26 cellular contexts compared by ENCODE assay signal in the genomic region with DNA sequence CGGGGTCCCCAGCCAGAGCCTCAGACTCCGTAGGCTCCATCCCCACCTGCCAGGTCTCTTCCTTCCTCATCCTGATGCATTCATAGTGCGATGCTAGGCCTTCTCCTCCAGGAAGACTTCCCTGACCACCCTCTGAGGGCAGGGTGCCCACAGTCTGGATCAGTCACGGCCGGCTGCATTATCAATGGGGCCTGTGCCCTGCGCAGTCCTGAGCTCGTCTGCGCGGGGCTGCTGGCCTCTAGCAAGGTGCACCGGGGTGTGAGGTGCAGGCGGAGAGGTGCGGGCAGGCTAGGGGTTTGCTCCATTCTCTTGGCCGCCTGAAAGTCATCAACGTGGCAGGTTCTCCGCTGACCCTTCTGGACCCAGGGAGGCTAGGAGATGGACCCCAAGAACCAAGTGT. TPM values are rescaled to one million over a fixed set of nuclear protein-coding genes. Genes with fewer than 3 reads are reported as not detected.
DNase-seq lines count a peak whose midpoint lies in the region; ATAC-seq, FAIRE-seq and TF ChIP-seq lines count a peak whose summit lies in the region.
"Had no signal": no experiment of that assay in that cellular context is flagged by ENCODE, and none has a peak within 500 bp of the region (broad histone marks: within the 10 kb centered on the region; RNA-seq: fewer than 3 reads in every experiment).

No MANE protein-coding gene starts in this region.

- BruUV-seq in HepG2 (replicated peaks; lab: Mats Ljungman, UMichigan) = no TSS peak

- in situ Hi-C loops in HepG2 (cut with HindIII; ENCODE audit: extremely low pct_ligation_motif_present, low pct_unique_long_range_greater_than_20kb) = no loop called here

- H3K9me3 ChIP-seq in right atrium auricular region (no peaks in the 10 kb centered on the region), HepG2 (ENCODE audit: low read length) (no peaks in the 10 kb centered on the region), spleen (no peaks in the 10 kb centered on the region), gastroesophageal sphincter (no peaks in the 10 kb centered on the region)
- H3K9me3 ChIP-seq: BLaER1 treated with 17β-estradiol and CSF1 and Interleukin-3, amounts not matched to agents 10 nM and 100 nM; SK-N-SH had no signal

- H3K4me1 ChIP-seq in right atrium auricular region = no peaks in the 10 kb centered on the region
- no peaks in the 10 kb centered on the region for H3K4me1 ChIP-seq in HepG2 (ENCODE audit: insufficient read depth, low read length)
- peaks cover 0 to 26% (median 12%) of the 10 kb centered on the region in 6 donors for H3K4me1 ChIP-seq in spleen
- H3K4me1 ChIP-seq in gastroesophageal sphincter = no peaks in the 10 kb centered on the region

- DNase-seq in Right ventricle myocardium inferior (ENCODE audit: missing footprints) = peak; percentile 62
- no peak for DNase-seq in right atrium auricular region (ENCODE audit: low spot score)
- DNase-seq in HepG2 (ENCODE audit: low spot score) = no peak
- peak; percentile 65 for DNase-seq in spleen
- no peak for DNase-seq in cortex of kidney (lab: John Stamatoyannopoulos, UW)
- no peak for DNase-seq in T-helper 1 cell
- DNase-seq: 8988T, ACHN, GM23248, NCI-H1105, NCI-H1436 treated with DMSO at 0.1 percent for 48 hours, NCI-H2029, NCI-H446, NCI-H526 treated with DMSO at 0.1 percent for 48 hours, SK-N-SH had no signal

- no peak overlapping the region for H2AFZ ChIP-seq in HepG2 (ENCODE audit: low read length)
- H2AFZ ChIP-seq: GM23248 had no signal

- H3K27ac Mint-ChIP-seq in activated T-helper 17 cell treated with anti-CD3 and anti-CD28 coated beads, Interleukin-2, amount 50 U/mL, for 72 hours = peak overlapping the region; percentile 41
- H3K27ac Mint-ChIP-seq: CD4-positive, alpha-beta T cell had no signal

- TF ChIP-seq CTCF in right atrium auricular region (IDR thresholded peaks at IDR 0.05) = no peak
- no peak for TF ChIP-seq CTCF in HepG2 (CRISPR knock-in tag; IDR thresholded peaks at IDR 0.05)
- TF ChIP-seq CTCF in spleen (IDR thresholded peaks at IDR 0.05 in 8 of 11, conservative IDR thresholded peaks at IDR 0.05 in 3 of 11) = no peak
- no peak for TF ChIP-seq CTCF in gastroesophageal sphincter (IDR thresholded peaks at IDR 0.05)

- intact Hi-C loops in Right ventricle myocardium inferior (cut with DNase I) (no loop called here), HepG2 (cut with micrococcal nuclease; ENCODE audit: unreplicated experiment) (no loop called here), spleen (cut with DNase I; ENCODE audit: low total_unique reads) (no loop called here)

- peaks cover 11% of the 10 kb centered on the region; the same call in 1 of the 2 replicates for H4K20me1 ChIP-seq in HepG2 (ENCODE audit: insufficient read depth, low read length)

- no peak overlapping the region for H3K4me2 ChIP-seq in HepG2 (ENCODE audit: low read depth, low read length)
- H3K4me2 ChIP-seq: BLaER1 treated with 17β-estradiol and CSF1 and Interleukin-3, amounts not matched to agents 10 nM and 100 nM; SK-N-SH had no signal

- no peaks in the 10 kb centered on the region for H3K79me2 ChIP-seq in HepG2 (ENCODE audit: insufficient read depth, low read length)

- no peak overlapping the region for H3K4me3 Mint-ChIP-seq in activated T-helper 17 cell treated with anti-CD3 and anti-CD28 coated beads, Interleukin-2, amount 50 U/mL, for 72 hours
- H3K4me3 Mint-ChIP-seq: CD4-positive, alpha-beta T cell had no signal

- no peak for TF ChIP-seq RAD21 in HepG2 (CRISPR knock-in tag; IDR thresholded peaks at IDR 0.05)

- no peaks in the 10 kb centered on the region for H3K27me3 Mint-ChIP-seq in activated T-helper 17 cell treated with anti-CD3 and anti-CD28 coated beads, Interleukin-2, amount 50 U/mL, for 72 hours
- H3K27me3 Mint-ChIP-seq: CD4-positive, alpha-beta T cell had no signal

- H3K27ac ChIP-seq in right atrium auricular region (no peak overlapping the region), HepG2 (ENCODE audit: extremely low read length, insufficient read depth, low read length) (no peak overlapping the region), spleen (no peak overlapping the region), gastroesophageal sphincter (no peak overlapping the region)
- H3K27ac ChIP-seq: BLaER1 treated with 17β-estradiol and CSF1 and Interleukin-3, amounts not matched to agents 10 nM and 100 nM; GM23248; RWPE1 had no signal

- 36% methylated on average over 15 of the region's 15 CpGs for WGBS in HepG2 (ENCODE audit: low lambda C conversion rate)
- WGBS in spleen, 5 donors = 87 to 91% (median 88%) methylated on average over 10 to 15 of the region's 15 CpGs
- 89% methylated on average over 3 of the region's 15 CpGs; no CpG with 5 or more reads in 1 of the 2 donors for WGBS in gastroesophageal sphincter (ENCODE audit: low coverage in 1 of 2), 2 donors

- no peak for ATAC-seq in Right ventricle myocardium inferior
- no peak for ATAC-seq in activated T-helper 17 cell treated with anti-CD3 and anti-CD28 coated beads, Interleukin-2, amount 50 U/mL, for 72 hours (replicated peaks)
- no peak for ATAC-seq in HepG2
- ATAC-seq in gastroesophageal sphincter = no peak

- no peaks in the 10 kb centered on the region for H3K27me3 ChIP-seq in right atrium auricular region
- H3K27me3 ChIP-seq in HepG2 (ENCODE audit: control insufficient read depth in 1 of 2, insufficient read depth in 2 of 2, low read length in 2 of 2) = peaks cover 27 to 93% of the 10 kb centered on the region in 2 experiments
- peaks cover 0 to 64% (median 22%) of the 10 kb centered on the region in 7 donors for H3K27me3 ChIP-seq in spleen (replicated peaks in 1 of 7)
- H3K27me3 ChIP-seq in gastroesophageal sphincter = peaks cover 88% of the 10 kb centered on the region

- H3K9ac ChIP-seq in HepG2 (ENCODE audit: insufficient read depth, low read depth, low read length) = no peak overlapping the region
- H3K9ac ChIP-seq: BLaER1 treated with 17β-estradiol and CSF1 and Interleukin-3, amounts not matched to agents 10 nM and 100 nM; GM23248; SK-N-SH had no signal

- TF ChIP-seq POLR2A in HepG2 (IDR thresholded peaks at IDR 0.05; ENCODE audit: insufficient read depth in 1 of 2, low read depth in 2 of 2, low read length in 2 of 2) = no peak
- TF ChIP-seq POLR2A in spleen (IDR thresholded peaks at IDR 0.05) = no peak
- no peak for TF ChIP-seq POLR2A in gastroesophageal sphincter (IDR thresholded peaks at IDR 0.05)

- peaks cover 19% of the 10 kb centered on the region for H3K4me1 Mint-ChIP-seq in activated T-helper 17 cell treated with anti-CD3 and anti-CD28 coated beads, Interleukin-2, amount 50 U/mL, for 72 hours

- no peak for TF ChIP-seq EP300 in HepG2 (IDR thresholded peaks at IDR 0.05; ENCODE audit: low read depth in 2 of 2, low read length in 2 of 2)
- TF ChIP-seq EP300 in HepG2 (CRISPR knock-in tag; IDR thresholded peaks at IDR 0.05; ENCODE audit: borderline replicate concordance) = no peak
- no peak for TF ChIP-seq EP300 in gastroesophageal sphincter (IDR thresholded peaks at IDR 0.05)

- no peak for FAIRE-seq in HepG2 (lab: Jason Lieb, UNC)
- FAIRE-seq: D721Med, GM18507 had no signal

- POLR2A ChIA-PET in HepG2 (lab: Yijun Ruan, JAX) = no interaction called here

- no peaks in the 10 kb centered on the region for H3K36me3 Mint-ChIP-seq in activated T-helper 17 cell treated with anti-CD3 and anti-CD28 coated beads, Interleukin-2, amount 50 U/mL, for 72 hours (ENCODE audit: low read depth)

- no peaks in the 10 kb centered on the region for H3K9me3 Mint-ChIP-seq in activated T-helper 17 cell treated with anti-CD3 and anti-CD28 coated beads, Interleukin-2, amount 50 U/mL, for 72 hours
- H3K9me3 Mint-ChIP-seq: CD4-positive, alpha-beta T cell had no signal

- CTCF ChIA-PET in HepG2 (lab: Yijun Ruan, JAX; ENCODE audit: low intra/inter-chr PET ratio, low total read pairs) = no interaction called here

- H3K36me3 ChIP-seq in right atrium auricular region = no peaks in the 10 kb centered on the region
- H3K36me3 ChIP-seq in HepG2 (replicated peaks in 1 of 2; ENCODE audit: control insufficient read depth in 1 of 2, insufficient read depth in 2 of 2, low read length in 2 of 2) = no peaks in the 10 kb centered on the region
- H3K36me3 ChIP-seq in spleen = no peaks in the 10 kb centered on the region
- H3K36me3 ChIP-seq in gastroesophageal sphincter = no peaks in the 10 kb centered on the region
- H3K36me3 ChIP-seq: BLaER1 treated with 17β-estradiol and CSF1 and Interleukin-3, amounts not matched to agents 10 nM and 100 nM had no signal

- H3K4me3 ChIP-seq in right atrium auricular region (no peak overlapping the region), HepG2 (replicated peaks in 1 of 3; ENCODE audit: insufficient read depth in 1 of 3, low read depth in 2 of 3, low read length in 3 of 3) (no peak overlapping the region), spleen (no peak overlapping the region), gastroesophageal sphincter (no peak overlapping the region)
- H3K4me3 ChIP-seq: BLaER1 treated with 17β-estradiol and CSF1 and Interleukin-3, amounts not matched to agents 10 nM and 100 nM; GM23248 had no signal

RNA-seq across cellular contexts. Expression of gene ACSF3, which starts 56.9 kb away (rescaled TPM):
- total RNA-seq in Right ventricle myocardium inferior (17.0 TPM), right atrium auricular region (10 to 100 TPM; 13.4 to 15.9 TPM), HepG2 (2016; rRNA removed; fragmentation: Illumina TruSeq; extraction: Trizol) (23.5 and 30.6 TPM in 2 replicates), spleen (10 to 100 TPM; 39.9 to 68.1 (median 50.0) TPM), gastroesophageal sphincter (10 to 100 TPM; 14.5 to 33.8 (median 28.8) TPM)
- total RNA-seq in activated T-helper 17 cell treated with anti-CD3 and anti-CD28 coated beads, Interleukin-2, amount 50 U/mL, for 72 hours = 10 to 100 TPM; 35.4 to 47.9 TPM
- total RNA-seq in HepG2 (2016; cell fraction: cytosol; rRNA removed; fragmentation: Illumina TruSeq; extraction: Trizol; ENCODE audit: low read depth) = 13.8 and 14.5 TPM in 2 replicates
- 22.1 and 29.1 TPM in 2 replicates for total RNA-seq in HepG2 (2016; cell fraction: insoluble cytoplasmic fraction; rRNA removed; fragmentation: Illumina TruSeq; extraction: Trizol)
- total RNA-seq in HepG2 (2016; cell fraction: membrane; rRNA removed; fragmentation: Illumina TruSeq; extraction: Trizol) = 23.0 and 24.3 TPM in 2 replicates
- total RNA-seq in HepG2 (2016; cell fraction: nucleus; rRNA removed; fragmentation: Illumina TruSeq; extraction: Trizol) = 19.3 and 21.6 TPM in 2 replicates
- polyA plus RNA-seq in HepG2 (2011; rRNA removed) (14.9 and 16.5 TPM in 2 replicates), spleen (10 to 100 TPM; 35.4 to 50.2 (median 45.9) TPM)
- polyA plus RNA-seq in HepG2 (2011; cell fraction: cytosol; rRNA removed) = 11.3 and 15.5 TPM in 2 replicates
- polyA plus RNA-seq in HepG2 (2011; cell fraction: nucleus; rRNA removed) = 31.3 and 34.0 TPM in 2 replicates
- 16.6 and 17.2 TPM in 2 replicates for polyA plus RNA-seq in HepG2 (2012)
- polyA plus RNA-seq in HepG2 (2016; cell fraction: cytosol; fragmentation: Illumina TruSeq; extraction: Trizol; ENCODE audit: low read depth) = 6.9 and 9.7 TPM in 2 replicates
- 21.8 and 22.0 TPM in 2 replicates for polyA plus RNA-seq in HepG2 (2016; cell fraction: insoluble cytoplasmic fraction; fragmentation: Illumina TruSeq; extraction: Trizol; ENCODE audit: low read depth)
- 11.2 and 13.0 TPM in 2 replicates for polyA plus RNA-seq in HepG2 (2016; cell fraction: membrane; fragmentation: Illumina TruSeq; extraction: Trizol; ENCODE audit: low read depth)
- 37.2 and 38.9 TPM in 2 replicates for polyA plus RNA-seq in HepG2 (2016; cell fraction: nucleus; fragmentation: Illumina TruSeq; extraction: Trizol; ENCODE audit: insufficient read depth, low read depth)
- 46.7 and 47.0 TPM in 2 replicates for polyA minus RNA-seq in HepG2 (2011; rRNA and poly(A)+ RNA removed; ENCODE audit: low replicate concordance)
- polyA minus RNA-seq in HepG2 (2011; cell fraction: cytosol; rRNA and poly(A)+ RNA removed) = 22.4 and 32.0 TPM in 2 replicates
- 35.9 and 36.8 TPM in 2 replicates for polyA minus RNA-seq in HepG2 (2011; cell fraction: nucleus; rRNA and poly(A)+ RNA removed)

RNA-seq across cellular contexts. Expression of gene CBFA2T3, which starts 59.8 kb away (rescaled TPM):
- total RNA-seq in Right ventricle myocardium inferior (11.1 TPM), right atrium auricular region (1 to 10 TPM; 1.1 to 2.6 TPM), HepG2 (2016; rRNA removed; fragmentation: Illumina TruSeq; extraction: Trizol) (not detected in 2 replicates), spleen (10 to 100 TPM; 10.5 to 59.8 (median 56.3) TPM), gastroesophageal sphincter (1 to 10 TPM; 1.4 to 5.8 (median 1.5) TPM)
- under 1 TPM in 1 of 2 donors, not detected in 1; 0.19 TPM for total RNA-seq in activated T-helper 17 cell treated with anti-CD3 and anti-CD28 coated beads, Interleukin-2, amount 50 U/mL, for 72 hours
- total RNA-seq in HepG2 (2016; cell fraction: cytosol; rRNA removed; fragmentation: Illumina TruSeq; extraction: Trizol; ENCODE audit: low read depth) = not detected in 2 replicates
- total RNA-seq in HepG2 (2016; cell fraction: insoluble cytoplasmic fraction; rRNA removed; fragmentation: Illumina TruSeq; extraction: Trizol) = not detected in 2 replicates
- not detected in 2 replicates for total RNA-seq in HepG2 (2016; cell fraction: membrane; rRNA removed; fragmentation: Illumina TruSeq; extraction: Trizol)
- total RNA-seq in HepG2 (2016; cell fraction: nucleus; rRNA removed; fragmentation: Illumina TruSeq; extraction: Trizol) = not detected in 2 replicates
- polyA plus RNA-seq in HepG2 (2011; rRNA removed) (0.05 and 0.09 TPM in 2 replicates), spleen (10 to 100 TPM in 2 of 3 donors, 1 to 10 TPM in 1; 8.4 to 25.1 (median 14.3) TPM)
- polyA plus RNA-seq in HepG2 (2011; cell fraction: cytosol; rRNA removed) = 0.04 TPM in 1 of 2 replicates, not detected in the other
- polyA plus RNA-seq in HepG2 (2011; cell fraction: nucleus; rRNA removed) = not detected in 2 replicates
- polyA plus RNA-seq in HepG2 (2012) = 0.07 TPM in 1 of 2 replicates, not detected in the other
- not detected in 2 replicates for polyA plus RNA-seq in HepG2 (2016; cell fraction: cytosol; fragmentation: Illumina TruSeq; extraction: Trizol; ENCODE audit: low read depth)
- not detected in 2 replicates for polyA plus RNA-seq in HepG2 (2016; cell fraction: insoluble cytoplasmic fraction; fragmentation: Illumina TruSeq; extraction: Trizol; ENCODE audit: low read depth)
- not detected in 2 replicates for polyA plus RNA-seq in HepG2 (2016; cell fraction: membrane; fragmentation: Illumina TruSeq; extraction: Trizol; ENCODE audit: low read depth)
- polyA plus RNA-seq in HepG2 (2016; cell fraction: nucleus; fragmentation: Illumina TruSeq; extraction: Trizol; ENCODE audit: insufficient read depth, low read depth) = 0.11 TPM in 1 of 2 replicates, not detected in the other
- 0.19 and 0.60 TPM in 2 replicates for polyA minus RNA-seq in HepG2 (2011; rRNA and poly(A)+ RNA removed; ENCODE audit: low replicate concordance)
- not detected in 2 replicates for polyA minus RNA-seq in HepG2 (2011; cell fraction: cytosol; rRNA and poly(A)+ RNA removed)
- polyA minus RNA-seq in HepG2 (2011; cell fraction: nucleus; rRNA and poly(A)+ RNA removed) = not detected in 2 replicates
- total RNA-seq: Daoy, GM23248, HT1080, LHCN-M2, MCF 10A had no signal
- polyA plus RNA-seq: GM23248, SK-N-SH had no signal

Comparison
In these comparisons a context has a peak if more than half of its experiments do, and no peak if none do; other contexts are left out.
1. DNase-seq: peak in Right ventricle myocardium inferior (single experiment) and spleen (single experiment); none in right atrium auricular region (single experiment), HepG2 (single experiment), cortex of kidney (single experiment) and T-helper 1 cell (0 of 5).